In the genomic region with DNA sequence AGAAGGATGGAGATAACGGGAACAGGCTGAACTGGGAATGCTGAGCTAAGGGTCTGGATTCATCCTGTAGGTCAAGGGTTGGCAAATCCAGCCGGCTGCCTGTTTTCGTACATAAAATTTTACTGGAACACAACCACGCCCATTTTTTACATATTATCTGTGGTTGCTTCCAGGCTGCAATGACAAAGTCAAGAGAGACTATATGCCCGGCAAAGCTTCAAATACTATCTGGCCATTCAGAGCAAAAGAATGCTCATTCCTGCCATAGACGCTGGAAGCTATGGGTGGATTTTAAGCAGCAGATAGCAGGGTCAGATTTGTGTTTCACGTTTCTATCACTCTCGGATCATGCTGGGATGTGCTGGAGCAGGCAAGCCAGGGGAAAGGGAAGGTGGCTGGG, we compare ENCODE assay signal across 14 cellular contexts.
DNase-seq lines count a peak whose midpoint lies in the region; ATAC-seq and TF ChIP-seq lines count a peak whose summit lies in the region.
"Had no signal": no experiment of that assay in that cellular context is flagged by ENCODE, and none has a peak within 500 bp of the region (broad histone marks: within the 10 kb centered on the region; RNA-seq: fewer than 3 reads in every experiment).

No MANE protein-coding gene starts in this region.

- no peak overlapping the region for H2BK15ac ChIP-seq in mesendoderm (replicated peaks; ENCODE audit: low read depth)

- H3K27me3 ChIP-seq in OCI-LY3 (ENCODE audit: low read depth, low read length) (no peaks in the 10 kb centered on the region), sigmoid colon (no peaks in the 10 kb centered on the region), right atrium auricular region (no peaks in the 10 kb centered on the region), mesendoderm (ENCODE audit: insufficient read depth, low read length, poor library complexity) (no peaks in the 10 kb centered on the region)
- H3K27me3 ChIP-seq: adrenal gland had no signal

- H3K36me3 ChIP-seq in OCI-LY3 (replicated peaks; ENCODE audit: low read depth, low read length) (peaks cover 38% of the 10 kb centered on the region), sigmoid colon (no peaks in the 10 kb centered on the region), right atrium auricular region (no peaks in the 10 kb centered on the region), mesendoderm (ENCODE audit: control insufficient read depth, insufficient read depth, low read length) (no peaks in the 10 kb centered on the region)
- H3K36me3 ChIP-seq: adrenal gland had no signal

- H3K18ac ChIP-seq in mesendoderm (ENCODE audit: low read length) = no peak overlapping the region

- H3K4me3 ChIP-seq in GM12865 (ENCODE audit: low read depth, low read length) = peak overlapping the region; percentile 50
- no peak overlapping the region for H3K4me3 ChIP-seq in OCI-LY3 (ENCODE audit: low read length)
- no peak overlapping the region for H3K4me3 ChIP-seq in sigmoid colon
- H3K4me3 ChIP-seq in right atrium auricular region = no peak overlapping the region
- no peak overlapping the region for H3K4me3 ChIP-seq in mesendoderm (ENCODE audit: low read length)
- H3K4me3 ChIP-seq: adrenal gland, skin epidermis had no signal

- TF ChIP-seq CTCF in GM12865 (IDR thresholded peaks at IDR 0.05; ENCODE audit: insufficient read depth, low read depth, low read length, missing control alignments) (no peak), OCI-LY3 (IDR thresholded peaks at IDR 0.05; ENCODE audit: low read depth, low read length) (no peak), sigmoid colon (IDR thresholded peaks at IDR 0.05) (no peak), right atrium auricular region (IDR thresholded peaks at IDR 0.05) (no peak)

- H2BK5ac ChIP-seq in mesendoderm (ENCODE audit: low read length) = no peak overlapping the region

- H3K4me2 ChIP-seq in OCI-LY3 (ENCODE audit: low read length) = peak overlapping the region; percentile 54; the same call in 1 of the 2 replicates
- no peak overlapping the region for H3K4me2 ChIP-seq in mesendoderm (ENCODE audit: low read length)

- DNase-seq in GM12865 (ENCODE audit: low read depth) = no peak
- DNase-seq in ecto neural progenitor cell (ENCODE audit: low spot score) = peak; percentile 24
- peak; percentile 12 for DNase-seq in sigmoid colon
- DNase-seq in right atrium auricular region (ENCODE audit: low spot score) = no peak
- DNase-seq in mesendoderm = no peak
- DNase-seq: CD4-positive, alpha-beta memory T cell; cortex of kidney; GDM1; KG1 had no signal

- H3K27ac ChIP-seq in OCI-LY3 (ENCODE audit: low read length) = peak overlapping the region; percentile 57
- no peak overlapping the region for H3K27ac ChIP-seq in sigmoid colon
- no peak overlapping the region for H3K27ac ChIP-seq in right atrium auricular region
- H3K27ac ChIP-seq in mesendoderm (ENCODE audit: low read depth, low read length) = no peak overlapping the region
- H3K27ac ChIP-seq: skin epidermis had no signal

- H4K5ac ChIP-seq in mesendoderm (ENCODE audit: low read length) = no peak overlapping the region

- TF ChIP-seq POLR2A in sigmoid colon (IDR thresholded peaks at IDR 0.05) = no peak

- peaks cover 99% of the 10 kb centered on the region for H3K79me2 ChIP-seq in OCI-LY3 (ENCODE audit: low read length)
- no peaks in the 10 kb centered on the region for H3K79me2 ChIP-seq in mesendoderm (ENCODE audit: control insufficient read depth, insufficient read depth, low read length)

- WGBS in sigmoid colon, 2 donors = 22 to 64% methylated on average over 8 of the region's 8 CpGs
- WGBS in mesendoderm (ENCODE audit: extremely low coverage, insufficient coverage, low lambda C conversion rate) = no CpG with 5 or more reads among the region's 8 CpGs

- H3K23ac ChIP-seq in mesendoderm (ENCODE audit: low read length) = no peak overlapping the region

- no peak overlapping the region for H4K8ac ChIP-seq in mesendoderm (ENCODE audit: low read depth, low read length)

- no peak for ATAC-seq in GM18868 (IDR thresholded peaks at IDR 0.05; ENCODE audit: unreplicated experiment)
- no peak for ATAC-seq in GM21390 (IDR thresholded peaks at IDR 0.05; ENCODE audit: unreplicated experiment)

- H3K4me1 ChIP-seq in OCI-LY3 (ENCODE audit: low read length) = peaks cover 40% of the 10 kb centered on the region
- H3K4me1 ChIP-seq in sigmoid colon = peaks cover 0 to 15% (median 0%) of the 10 kb centered on the region in 4 donors
- peaks cover 0 to 18% of the 10 kb centered on the region in 2 donors for H3K4me1 ChIP-seq in right atrium auricular region
- H3K4me1 ChIP-seq in mesendoderm (ENCODE audit: control insufficient read depth, low read depth, low read length) = no peaks in the 10 kb centered on the region

- no peak for TF ChIP-seq EP300 in sigmoid colon (IDR thresholded peaks at IDR 0.05)

- peaks cover 93% of the 10 kb centered on the region for H4K20me1 ChIP-seq in OCI-LY3 (ENCODE audit: insufficient read depth, low read length)

- intact Hi-C loops in sigmoid colon (cut with DNase I) = no loop called here

- no peak overlapping the region for H2BK120ac ChIP-seq in mesendoderm (ENCODE audit: low read depth, low read length)

- no peak overlapping the region for H3K56ac ChIP-seq in mesendoderm (ENCODE audit: low read length)

- H3K4ac ChIP-seq in mesendoderm (ENCODE audit: low read depth, low read length) = no peak overlapping the region

- H3K79me1 ChIP-seq in mesendoderm (ENCODE audit: low read length) = no peaks in the 10 kb centered on the region

- no peaks in the 10 kb centered on the region for H3K9me3 ChIP-seq in OCI-LY3 (ENCODE audit: insufficient read depth, low read length)
- no peaks in the 10 kb centered on the region for H3K9me3 ChIP-seq in sigmoid colon
- H3K9me3 ChIP-seq in right atrium auricular region = no peaks in the 10 kb centered on the region
- H3K9me3 ChIP-seq: adrenal gland had no signal

- H3K9ac ChIP-seq in OCI-LY3 (ENCODE audit: low read length) (no peak overlapping the region), mesendoderm (ENCODE audit: low read length) (no peak overlapping the region)

- no peak overlapping the region for H2AK5ac ChIP-seq in mesendoderm (ENCODE audit: low read length)

- H2AFZ ChIP-seq in OCI-LY3 (ENCODE audit: low read depth, low read length) = no peak overlapping the region

Comparison
In these comparisons a context has a peak if more than half of its experiments do, and no peak if none do; other contexts are left out.
1. DNase-seq: peak in ecto neural progenitor cell (single experiment) and sigmoid colon (single experiment); none in GM12865 (single experiment), right atrium auricular region (single experiment) and mesendoderm (single experiment).